22 cellular contexts compared by ENCODE assay signal in genomic region chr12:60021235-60021634, GRCh38.
"Had no signal": no experiment of that assay in that cellular context is flagged by ENCODE, and none has a peak within 500 bp of the region (broad histone marks: within the 10 kb centered on the region; RNA-seq: fewer than 3 reads in every experiment).

No MANE protein-coding gene starts in this region.

- ATAC-seq: HepG2, Panc1, PC-3, SK-N-SH treated with all-trans-retinoic acid at 6 μM for 48 hours had no signal

- DNase-seq: IMR-90, Karpas-422, KG1, MM.1S, NCI-H1092 treated with DMSO at 0.1 percent for 48 hours, NCI-H1436, NCI-H187, NCI-H2029, NCI-H2081 treated with DMSO at 0.1 percent for 48 hours, NCI-H2171, NCI-H226, NCI-H446, NCI-H510A, NCI-H524 treated with DMSO at 0.1 percent for 48 hours, NCI-H69, NCI-H774, PC-3, SHP77 had no signal

- FAIRE-seq: HepG2 had no signal

- H3K27ac ChIP-seq: RWPE1 had no signal
